In the genomic region with DNA sequence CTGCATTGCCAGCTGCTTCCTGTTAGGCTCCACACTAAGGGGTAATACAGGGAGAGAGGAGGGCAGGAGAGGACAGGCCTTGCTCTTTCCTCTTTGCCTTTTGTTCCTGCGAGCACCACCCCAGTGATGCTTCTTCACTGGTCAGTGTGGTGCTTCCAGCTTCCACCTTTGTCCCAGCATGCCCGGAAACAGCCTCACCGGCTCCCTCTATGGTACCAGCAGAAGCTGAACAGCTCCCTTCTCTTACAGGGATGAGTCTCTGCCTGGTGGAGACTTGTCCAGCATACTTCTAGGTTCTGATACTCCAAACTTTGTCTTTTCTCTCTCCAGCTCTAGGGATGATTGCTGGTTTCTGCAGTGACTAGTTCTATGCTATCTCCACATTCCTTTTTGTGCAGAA, we compare ENCODE assay signal across 18 cellular contexts.
DNase-seq lines count a peak whose midpoint lies in the region; ATAC-seq, FAIRE-seq and TF ChIP-seq lines count a peak whose summit lies in the region.
"Had no signal": no experiment of that assay in that cellular context is flagged by ENCODE, and none has a peak within 500 bp of the region (broad histone marks: within the 10 kb centered on the region; RNA-seq: fewer than 3 reads in every experiment).

No MANE protein-coding gene starts in this region.

- intact Hi-C loops in HepG2 (cut with micrococcal nuclease; ENCODE audit: unreplicated experiment) (no loop called here), right lobe of liver (cut with DNase I) (no loop called here), PC-3 (cut with micrococcal nuclease) (no loop called here)
- intact Hi-C loops in CD4-positive, alpha-beta T cell (cut with DNase I, micrococcal nuclease), result no loop called here

- H3K4me1 ChIP-seq in HepG2 (ENCODE audit: insufficient read depth, low read length) (no peaks in the 10 kb centered on the region), right lobe of liver (no peaks in the 10 kb centered on the region), PC-3 (ENCODE audit: insufficient read depth, low read length) (no peaks in the 10 kb centered on the region)
- H3K4me1 ChIP-seq: prostate gland, testis had no signal

- H4K20me1 ChIP-seq in HepG2 (ENCODE audit: insufficient read depth, low read length), result no peaks in the 10 kb centered on the region
- no peaks in the 10 kb centered on the region for H4K20me1 ChIP-seq in PC-3 (ENCODE audit: low read length)

- H3K36me3 ChIP-seq in HepG2 (replicated peaks in 1 of 2; ENCODE audit: control insufficient read depth in 1 of 2, insufficient read depth in 2 of 2, low read length in 2 of 2) (no peaks in the 10 kb centered on the region), right lobe of liver (no peaks in the 10 kb centered on the region), PC-3 (ENCODE audit: low read depth, low read length) (no peaks in the 10 kb centered on the region)
- H3K36me3 ChIP-seq: prostate gland had no signal

- H3K36me3 Mint-ChIP-seq in type B pancreatic cell, result no peaks in the 10 kb centered on the region
- no peaks in the 10 kb centered on the region for H3K36me3 Mint-ChIP-seq in activated CD4-positive, alpha-beta memory T cell treated with anti-CD3 and anti-CD28 coated beads, Interleukin-2, amount 10 ng/mL, durations not matched to agents 7 days and 5 days (ENCODE audit: low read depth)
- H3K36me3 Mint-ChIP-seq in CD4-positive, alpha-beta T cell (ENCODE audit: low read depth), result no peaks in the 10 kb centered on the region
- H3K36me3 Mint-ChIP-seq: activated naive CD4-positive, alpha-beta T cell treated with anti-CD3 and anti-CD28 coated beads, Interleukin-2, amount 10 ng/mL, durations not matched to agents 7 days and 5 days had no signal

- H3K9ac ChIP-seq in HepG2 (ENCODE audit: insufficient read depth, low read depth, low read length) (no peak overlapping the region), PC-3 (ENCODE audit: low read length) (no peak overlapping the region)

- H3K9me3 ChIP-seq in HepG2 (ENCODE audit: low read length) (no peaks in the 10 kb centered on the region), right lobe of liver (no peaks in the 10 kb centered on the region), PC-3 (ENCODE audit: low read length) (no peaks in the 10 kb centered on the region)
- no peaks in the 10 kb centered on the region for H3K9me3 ChIP-seq in CD4-positive, alpha-beta T cell (ENCODE audit: control insufficient read depth, low read length)
- H3K9me3 ChIP-seq: prostate gland, testis had no signal

- BruUV-seq in HepG2 (replicated peaks; lab: Mats Ljungman, UMichigan) (no TSS peak), PC-3 (replicated peaks; lab: Mats Ljungman, UMichigan) (no TSS peak)

- H3K27me3 Mint-ChIP-seq in type B pancreatic cell, result peaks cover 14% of the 10 kb centered on the region
- no peaks in the 10 kb centered on the region for H3K27me3 Mint-ChIP-seq in activated CD4-positive, alpha-beta memory T cell treated with anti-CD3 and anti-CD28 coated beads, Interleukin-2, amount 10 ng/mL, durations not matched to agents 7 days and 5 days
- no peaks in the 10 kb centered on the region for H3K27me3 Mint-ChIP-seq in CD4-positive, alpha-beta T cell
- H3K27me3 Mint-ChIP-seq: activated naive CD4-positive, alpha-beta T cell treated with anti-CD3 and anti-CD28 coated beads, Interleukin-2, amount 10 ng/mL, durations not matched to agents 7 days and 5 days had no signal

- H3K27ac ChIP-seq in HepG2 (ENCODE audit: extremely low read length, insufficient read depth, low read length), result no peak overlapping the region
- H3K27ac ChIP-seq in right lobe of liver, result no peak overlapping the region
- no peak overlapping the region for H3K27ac ChIP-seq in PC-3 (ENCODE audit: low read length)
- H3K27ac ChIP-seq in CD4-positive, alpha-beta T cell (ENCODE audit: low read depth, low read length), result no peak overlapping the region
- H3K27ac ChIP-seq: prostate gland, SK-N-MC, testis had no signal

- WGBS in HepG2 (ENCODE audit: low lambda C conversion rate), result 15% methylated on average over 3 of the region's 3 CpGs
- WGBS in right lobe of liver (ENCODE audit: insufficient coverage, low coverage, low lambda C conversion rate, missing lambda C conversion rate), result 80% methylated on average over 1 of the region's 3 CpGs

- H3K27ac Mint-ChIP-seq in type B pancreatic cell, result no peak overlapping the region
- no peak overlapping the region for H3K27ac Mint-ChIP-seq in activated CD4-positive, alpha-beta memory T cell treated with anti-CD3 and anti-CD28 coated beads, Interleukin-2, amount 10 ng/mL, durations not matched to agents 7 days and 5 days
- H3K27ac Mint-ChIP-seq in CD4-positive, alpha-beta T cell, result no peak overlapping the region
- H3K27ac Mint-ChIP-seq: activated naive CD4-positive, alpha-beta T cell treated with anti-CD3 and anti-CD28 coated beads, Interleukin-2, amount 10 ng/mL, durations not matched to agents 7 days and 5 days had no signal

- no peak for TF ChIP-seq EP300 in HepG2 (IDR thresholded peaks at IDR 0.05; ENCODE audit: low read depth in 2 of 2, low read length in 2 of 2)
- no peak for TF ChIP-seq EP300 in HepG2 (CRISPR knock-in tag; IDR thresholded peaks at IDR 0.05; ENCODE audit: borderline replicate concordance)

- CTCF ChIA-PET in HepG2 (lab: Yijun Ruan, JAX; ENCODE audit: low intra/inter-chr PET ratio, low total read pairs), result no interaction called here
- CTCF ChIA-PET in PC-3 (lab: Charles Lee), result no interaction called here
- CTCF ChIA-PET in activated CD4-positive, alpha-beta memory T cell treated with anti-CD3 and anti-CD28 coated beads, Interleukin-2, amount 10 ng/mL, durations not matched to agents 7 days and 5 days (lab: Charles Lee), result no interaction called here
- CTCF ChIA-PET in CD4-positive, alpha-beta T cell (lab: Charles Lee), result no interaction called here

- no peak for FAIRE-seq in HepG2 (lab: Jason Lieb, UNC)
- FAIRE-seq: frontal cortex had no signal

- H3K27me3 ChIP-seq in HepG2 (ENCODE audit: control insufficient read depth in 1 of 2, insufficient read depth in 2 of 2, low read length in 2 of 2) (peaks cover 0 to 7% of the 10 kb centered on the region in 2 experiments; a peak in 1 of 5 replicates), right lobe of liver (no peaks in the 10 kb centered on the region), PC-3 (ENCODE audit: low read length) (peaks cover 46% of the 10 kb centered on the region)
- no peaks in the 10 kb centered on the region for H3K27me3 ChIP-seq in CD4-positive, alpha-beta T cell (ENCODE audit: control insufficient read depth, insufficient read depth, low read length)
- H3K27me3 ChIP-seq: testis had no signal

- no peaks in the 10 kb centered on the region for H3K9me3 Mint-ChIP-seq in type B pancreatic cell
- H3K9me3 Mint-ChIP-seq in activated CD4-positive, alpha-beta memory T cell treated with anti-CD3 and anti-CD28 coated beads, Interleukin-2, amount 10 ng/mL, durations not matched to agents 7 days and 5 days, result no peaks in the 10 kb centered on the region
- H3K9me3 Mint-ChIP-seq in CD4-positive, alpha-beta T cell, result no peaks in the 10 kb centered on the region
- H3K9me3 Mint-ChIP-seq: activated naive CD4-positive, alpha-beta T cell treated with anti-CD3 and anti-CD28 coated beads, Interleukin-2, amount 10 ng/mL, durations not matched to agents 7 days and 5 days had no signal

- no peak for DNase-seq in HepG2 (ENCODE audit: low spot score)
- DNase-seq in right lobe of liver, result no peak
- DNase-seq in PC-3, result peak; percentile 12
- no peak for DNase-seq in foreskin fibroblast
- no peak for DNase-seq in type B pancreatic cell (ENCODE audit: extremely low spot score, unreplicated experiment)
- no peak for DNase-seq in NAMALWA (ENCODE audit: low spot score)
- no peak for DNase-seq in activated CD4-positive, alpha-beta memory T cell treated with anti-CD3 and anti-CD28 coated beads, Interleukin-2, amount 10 ng/mL, durations not matched to agents 7 days and 5 days
- no peak for DNase-seq in CD4-positive, alpha-beta T cell
- DNase-seq: activated naive CD4-positive, alpha-beta T cell treated with anti-CD3 and anti-CD28 coated beads, Interleukin-2, amount 10 ng/mL, durations not matched to agents 7 days and 5 days; AML-193; DMS79; effector memory CD4-positive, alpha-beta T cell; NCI-H2171 treated with DMSO at 0.1 percent for 48 hours; stimulated activated CD4-positive, alpha-beta T cell treated with anti-CD3 and anti-CD28 coated beads, Interleukin-15, amount 100 ng/mL, for 24 hours; testis had no signal

- POLR2A ChIA-PET in HepG2 (lab: Yijun Ruan, JAX), result no interaction called here
- POLR2A ChIA-PET in PC-3 (lab: Charles Lee; ENCODE audit: unreplicated experiment), result interaction anchor here (0.5 kb wide), 1 partner anchor 317 kb away, joined by 5 read pairs; no protein-coding TSS in a partner anchor
- POLR2A ChIA-PET in activated CD4-positive, alpha-beta memory T cell treated with anti-CD3 and anti-CD28 coated beads, Interleukin-2, amount 10 ng/mL, durations not matched to agents 7 days and 5 days (lab: Charles Lee), result no interaction called here
- POLR2A ChIA-PET in CD4-positive, alpha-beta T cell (lab: Charles Lee), result no interaction called here

- no peak overlapping the region for H2AFZ ChIP-seq in HepG2 (ENCODE audit: low read length)
- no peak overlapping the region for H2AFZ ChIP-seq in PC-3 (ENCODE audit: low read length)

- H3K4me3 Mint-ChIP-seq in type B pancreatic cell, result no peak overlapping the region
- H3K4me3 Mint-ChIP-seq in activated CD4-positive, alpha-beta memory T cell treated with anti-CD3 and anti-CD28 coated beads, Interleukin-2, amount 10 ng/mL, durations not matched to agents 7 days and 5 days, result no peak overlapping the region
- no peak overlapping the region for H3K4me3 Mint-ChIP-seq in CD4-positive, alpha-beta T cell
- H3K4me3 Mint-ChIP-seq: activated naive CD4-positive, alpha-beta T cell treated with anti-CD3 and anti-CD28 coated beads, Interleukin-2, amount 10 ng/mL, durations not matched to agents 7 days and 5 days had no signal

- H3K4me2 ChIP-seq in HepG2 (ENCODE audit: low read depth, low read length) (no peak overlapping the region), PC-3 (ENCODE audit: low read length) (no peak overlapping the region)

- TF ChIP-seq CTCF in HepG2 (CRISPR knock-in tag; IDR thresholded peaks at IDR 0.05) (0 out of 2 replicates have a peak, but pooled peaks have one; percentile 14), right lobe of liver (IDR thresholded peaks at IDR 0.05) (no peak), PC-3 (conservative IDR thresholded peaks at IDR 0.05; ENCODE audit: low read depth, low read length) (peak; percentile 28; the same call in 1 of the 2 replicates), foreskin fibroblast (IDR thresholded peaks at IDR 0.05; ENCODE audit: low read depth, low read length) (peak; percentile 4), type B pancreatic cell (conservative IDR thresholded peaks at IDR 0.05) (peak; percentile 33)
- no peak for TF ChIP-seq CTCF in CD4-positive, alpha-beta T cell (IDR thresholded peaks at IDR 0.05)

- ATAC-seq in HepG2 (peak; percentile 71), right lobe of liver (no peak), PC-3 (no peak)
- no peak for ATAC-seq in CD4-positive, alpha-beta T cell (ENCODE audit: poor library complexity)

- in situ Hi-C loops in HepG2 (cut with HindIII; ENCODE audit: extremely low pct_ligation_motif_present, low pct_unique_long_range_greater_than_20kb), result no loop called here

- H3F3A ChIP-seq in PC-3 (ENCODE audit: low read length, unreplicated experiment), result no peaks in the 10 kb centered on the region

- no peak for TF ChIP-seq RAD21 in HepG2 (CRISPR knock-in tag; IDR thresholded peaks at IDR 0.05)

- H3K4me1 Mint-ChIP-seq in type B pancreatic cell (ENCODE audit: unreplicated experiment), result peaks cover 6% of the 10 kb centered on the region
- H3K4me1 Mint-ChIP-seq in activated CD4-positive, alpha-beta memory T cell treated with anti-CD3 and anti-CD28 coated beads, Interleukin-2, amount 10 ng/mL, durations not matched to agents 7 days and 5 days, result no peaks in the 10 kb centered on the region
- H3K4me1 Mint-ChIP-seq in CD4-positive, alpha-beta T cell (ENCODE audit: low read depth), result no peaks in the 10 kb centered on the region
- H3K4me1 Mint-ChIP-seq: activated naive CD4-positive, alpha-beta T cell treated with anti-CD3 and anti-CD28 coated beads, Interleukin-2, amount 10 ng/mL, durations not matched to agents 7 days and 5 days had no signal

- H3K79me2 ChIP-seq in HepG2 (ENCODE audit: insufficient read depth, low read length), result no peaks in the 10 kb centered on the region
- no peaks in the 10 kb centered on the region for H3K79me2 ChIP-seq in PC-3 (ENCODE audit: low read length)

- no peak overlapping the region for H3K4me3 ChIP-seq in HepG2 (replicated peaks in 1 of 3; ENCODE audit: insufficient read depth in 1 of 3, low read depth in 2 of 3, low read length in 3 of 3)
- no peak overlapping the region for H3K4me3 ChIP-seq in right lobe of liver
- H3K4me3 ChIP-seq in PC-3 (ENCODE audit: low read length), result no peak overlapping the region
- no peak overlapping the region for H3K4me3 ChIP-seq in foreskin fibroblast (ENCODE audit: low read depth in 1 of 2, low read length in 2 of 2)
- H3K4me3 ChIP-seq: prostate gland, SK-N-MC, testis had no signal

- no peaks in the 10 kb centered on the region for H3K9me2 ChIP-seq in PC-3 (replicated peaks; ENCODE audit: low read length)

- TF ChIP-seq POLR2A in HepG2 (IDR thresholded peaks at IDR 0.05; ENCODE audit: insufficient read depth in 1 of 2, low read depth in 2 of 2, low read length in 2 of 2), result no peak
- no peak for TF ChIP-seq POLR2A in right lobe of liver (IDR thresholded peaks at IDR 0.05)

Comparison
In these comparisons a context has a peak if more than half of its experiments do, and no peak if none do; other contexts are left out.
1. CTCF ChIP-seq: peak in HepG2 (single experiment), PC-3 (single experiment), foreskin fibroblast (single experiment) and type B pancreatic cell (single experiment); none in right lobe of liver (0 of 4) and CD4-positive, alpha-beta T cell (single experiment).